In the genomic region with DNA sequence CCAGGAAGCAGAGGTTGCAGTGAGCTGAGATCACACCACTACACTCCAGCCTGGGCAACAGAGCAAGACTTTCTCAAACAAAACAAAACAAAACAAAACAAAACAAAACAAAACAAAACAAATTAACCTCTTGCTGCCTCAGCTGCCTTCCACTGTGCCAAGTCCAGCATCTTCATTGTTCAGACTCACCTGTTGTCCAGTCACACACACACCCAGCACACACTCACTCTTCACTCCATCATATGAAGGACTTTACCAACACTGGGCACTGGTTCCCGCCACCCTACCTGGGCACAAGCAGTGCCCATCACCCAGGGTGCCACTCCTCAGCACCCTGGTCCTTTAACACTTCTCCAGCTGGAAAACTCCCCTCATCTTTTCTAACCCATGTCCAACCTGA, we compare ENCODE assay signal across 1 cellular context.
TF ChIP-seq lines count a peak whose summit lies in the region.

No MANE protein-coding gene starts in this region.

TF ChIP-seq in HEK293, 187 proteins besides CTCF, POLR2A, EP300 and RAD21 (continued from another document):
- TF ChIP-seq, protein P1, sequence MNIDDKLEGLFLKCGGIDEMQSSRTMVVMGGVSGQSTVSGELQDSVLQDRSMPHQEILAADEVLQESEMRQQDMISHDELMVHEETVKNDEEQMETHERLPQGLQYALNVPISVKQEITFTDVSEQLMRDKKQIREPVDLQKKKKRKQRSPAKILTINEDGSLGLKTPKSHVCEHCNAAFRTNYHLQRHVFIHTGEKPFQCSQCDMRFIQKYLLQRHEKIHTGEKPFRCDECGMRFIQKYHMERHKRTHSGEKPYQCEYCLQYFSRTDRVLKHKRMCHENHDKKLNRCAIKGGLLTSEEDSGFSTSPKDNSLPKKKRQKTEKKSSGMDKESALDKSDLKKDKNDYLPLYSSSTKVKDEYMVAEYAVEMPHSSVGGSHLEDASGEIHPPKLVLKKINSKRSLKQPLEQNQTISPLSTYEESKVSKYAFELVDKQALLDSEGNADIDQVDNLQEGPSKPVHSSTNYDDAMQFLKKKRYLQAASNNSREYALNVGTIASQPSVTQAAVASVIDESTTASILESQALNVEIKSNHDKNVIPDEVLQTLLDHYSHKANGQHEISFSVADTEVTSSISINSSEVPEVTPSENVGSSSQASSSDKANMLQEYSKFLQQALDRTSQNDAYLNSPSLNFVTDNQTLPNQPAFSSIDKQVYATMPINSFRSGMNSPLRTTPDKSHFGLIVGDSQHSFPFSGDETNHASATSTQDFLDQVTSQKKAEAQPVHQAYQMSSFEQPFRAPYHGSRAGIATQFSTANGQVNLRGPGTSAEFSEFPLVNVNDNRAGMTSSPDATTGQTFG (tag by site-specific recombination; IDR thresholded peaks at IDR 0.05; ENCODE audit: borderline replicate concordance) = no peak
- TF ChIP-seq SALL2 (tag by site-specific recombination; IDR thresholded peaks at IDR 0.05; ENCODE audit: borderline replicate concordance) (no peak), HOXA7 (CRISPR knock-in tag; IDR thresholded peaks at IDR 0.05; ENCODE audit: borderline replicate concordance) (no peak), HIC1 (tag by site-specific recombination; IDR thresholded peaks at IDR 0.05) (0 out of 2 replicates have a peak, but pooled peaks have one; percentile 58)
